Comparison of ENCODE assay signal across 1 cellular context in genomic region chr19:57664269-57665127, GRCh38.
TF ChIP-seq lines count a peak whose summit lies in the region.

No MANE protein-coding gene starts in this region.

TF ChIP-seq in HepG2, 621 proteins besides CTCF, POLR2A, EP300 and RAD21 (continued from another document and continues in another):
- TF ChIP-seq ZFYVE20 (CRISPR knock-in tag; IDR thresholded peaks at IDR 0.05; ENCODE audit: borderline replicate concordance, low read depth) (0 out of 2 replicates have a peak, but pooled peaks have one; percentile 36), E2F2 (CRISPR knock-in tag; IDR thresholded peaks at IDR 0.05; ENCODE audit: borderline replicate concordance) (no peak), MAF1 (CRISPR knock-in tag; IDR thresholded peaks at IDR 0.05; ENCODE audit: borderline replicate concordance) (no peak), GMEB1 (CRISPR knock-in tag; IDR thresholded peaks at IDR 0.05; ENCODE audit: borderline replicate concordance) (no peak), ATF4 (CRISPR knock-in tag; IDR thresholded peaks at IDR 0.05) (no peak), ZNF136 (CRISPR knock-in tag; IDR thresholded peaks at IDR 0.05; ENCODE audit: low read depth) (no peak), GATAD2A (CRISPR knock-in tag; IDR thresholded peaks at IDR 0.05) (no peak), KDM6A (CRISPR knock-in tag; IDR thresholded peaks at IDR 0.05; ENCODE audit: low read depth) (no peak), GMEB2 (CRISPR knock-in tag; IDR thresholded peaks at IDR 0.05; ENCODE audit: low read depth) (no peak), CBX2 (IDR thresholded peaks at IDR 0.05; ENCODE audit: low read depth, low read length) (no peak), CBX2 (CRISPR knock-in tag; IDR thresholded peaks at IDR 0.05; ENCODE audit: low read depth) (no peak), NFYB (CRISPR knock-in tag; IDR thresholded peaks at IDR 0.05) (no peak), ZNF407 (CRISPR knock-in tag; IDR thresholded peaks at IDR 0.05; ENCODE audit: not compliant biosample characterization) (no peak), CHD4 (IDR thresholded peaks at IDR 0.05; ENCODE audit: borderline replicate concordance, low read length) (no peak), SOX6 (IDR thresholded peaks at IDR 0.05) (no peak), SOX6 (CRISPR knock-in tag; IDR thresholded peaks at IDR 0.05) (no peak), GTF3A (CRISPR knock-in tag; conservative IDR thresholded peaks at IDR 0.05) (no peak), MAX (IDR thresholded peaks at IDR 0.05) (peak; percentile 69), ZNF30 (CRISPR knock-in tag; IDR thresholded peaks at IDR 0.05) (no peak), ZNF282 (IDR thresholded peaks at IDR 0.05; ENCODE audit: partially characterized antibody) (no peak), NRL (CRISPR knock-in tag; IDR thresholded peaks at IDR 0.05; ENCODE audit: borderline replicate concordance) (no peak; the same call in 1 of the 2 replicates), ZBED4 (CRISPR knock-in tag; IDR thresholded peaks at IDR 0.05; ENCODE audit: borderline replicate concordance) (0 out of 2 replicates have a peak, but pooled peaks have one; percentile 39), ZNF275 (CRISPR knock-in tag; IDR thresholded peaks at IDR 0.05; ENCODE audit: borderline replicate concordance) (no peak), ZFX (CRISPR knock-in tag; IDR thresholded peaks at IDR 0.05; ENCODE audit: low read depth) (peak; percentile 69), CENPT (CRISPR knock-in tag; IDR thresholded peaks at IDR 0.05; ENCODE audit: low read depth) (no peak), MLX (CRISPR knock-in tag; IDR thresholded peaks at IDR 0.05) (0 out of 2 replicates have a peak, but pooled peaks have one; percentile 25), WIZ (CRISPR knock-in tag; IDR thresholded peaks at IDR 0.05) (no peak), IRF1 (CRISPR knock-in tag; IDR thresholded peaks at IDR 0.05; ENCODE audit: low read depth) (no peak), CREM (IDR thresholded peaks at IDR 0.05) (no peak), CREM (CRISPR knock-in tag; IDR thresholded peaks at IDR 0.05) (no peak), ZNF772 (CRISPR knock-in tag; IDR thresholded peaks at IDR 0.05) (no peak; the same call in 1 of the 2 replicates), MBD4 (IDR thresholded peaks at IDR 0.05; ENCODE audit: borderline replicate concordance, low read length) (no peak), ELF3 (CRISPR knock-in tag; IDR thresholded peaks at IDR 0.05) (no peak), PBX3 (CRISPR knock-in tag; IDR thresholded peaks at IDR 0.05; ENCODE audit: borderline replicate concordance) (no peak), BRCA1 (CRISPR knock-in tag; IDR thresholded peaks at IDR 0.05) (0 out of 2 replicates have a peak, but pooled peaks have one; percentile 26), NFE2L2 (IDR thresholded peaks at IDR 0.05; ENCODE audit: low read length) (no peak)
